12 cellular contexts compared by ENCODE assay signal in the genomic region with DNA sequence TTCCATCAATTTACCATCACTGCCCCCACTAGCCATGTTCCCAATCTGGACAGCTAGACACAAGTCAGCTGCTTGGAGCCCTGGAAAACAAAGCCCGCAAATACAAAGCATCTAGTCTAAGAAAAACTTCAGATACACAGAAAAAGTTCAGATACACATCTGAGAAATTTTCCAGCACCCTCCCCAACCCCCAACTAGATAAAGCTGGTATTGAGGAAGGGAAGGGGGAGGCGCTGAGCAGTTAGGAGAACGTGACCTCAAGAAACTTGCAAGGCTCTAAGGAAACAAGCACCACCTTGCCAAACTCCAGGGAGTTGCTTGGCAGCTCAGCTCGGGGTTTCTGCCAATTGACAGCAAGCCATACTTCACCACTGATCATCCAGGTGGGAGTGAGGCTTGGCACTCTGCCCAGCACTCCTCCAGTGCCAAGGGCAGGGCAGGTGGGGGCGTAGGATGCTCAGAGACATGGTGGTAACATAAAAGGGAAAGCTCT. TPM values are rescaled to one million over a fixed set of nuclear protein-coding genes. Genes with fewer than 3 reads are reported as not detected.
A peak's percentile ranks its signal among the peaks of the same experiment; 100 is the strongest.
DNase-seq lines count a peak whose midpoint lies in the region; ATAC-seq, FAIRE-seq and TF ChIP-seq lines count a peak whose summit lies in the region.
"Had no signal": no experiment of that assay in that cellular context is flagged by ENCODE, and none has a peak within 500 bp of the region (broad histone marks: within the 10 kb centered on the region; RNA-seq: fewer than 3 reads in every experiment).

No MANE protein-coding gene starts in this region.

- H3K27me3 ChIP-seq in heart right ventricle (no peaks in the 10 kb centered on the region), SK-N-SH (ENCODE audit: insufficient read depth) (no peaks in the 10 kb centered on the region), keratinocyte (ENCODE audit: control insufficient read depth, extremely low read depth, insufficient read depth, low read length) (no peaks in the 10 kb centered on the region)
- H3K27me3 ChIP-seq: BLaER1 treated with 17β-estradiol and CSF1 and Interleukin-3, amounts not matched to agents 10 nM and 100 nM had no signal

- H3K79me2 ChIP-seq in SK-N-SH (ENCODE audit: insufficient read depth) (no peaks in the 10 kb centered on the region), keratinocyte (ENCODE audit: control insufficient read depth, insufficient read depth, low read length) (no peaks in the 10 kb centered on the region)

- FAIRE-seq in keratinocyte (lab: Jason Lieb, UNC) = peak; percentile 48

- H2AFZ ChIP-seq in SK-N-SH (ENCODE audit: low read depth) (no peak overlapping the region), keratinocyte (ENCODE audit: control insufficient read depth, low read length) (no peak overlapping the region)

- DNase-seq in left ventricle myocardium superior (peak; percentile 35), heart right ventricle (no peak), SK-N-SH (no peak), keratinocyte (ENCODE audit: low read depth, low spot score) (no peak), GOT3 (lab: John Stamatoyannopoulos, UW) (no peak), coronary artery (ENCODE audit: low spot score) (no peak), KBM-7 (no peak), dedifferentiated amniotic fluid mesenchymal stem cell (ENCODE audit: extremely low spot score) (no peak)
- DNase-seq: activated CD4-positive, alpha-beta T cell treated with anti-CD3 and anti-CD28 coated beads for 48 hours; mesendoderm; NCI-H526 had no signal

- H3K9me3 ChIP-seq in heart right ventricle (no peaks in the 10 kb centered on the region), SK-N-SH (no peaks in the 10 kb centered on the region), keratinocyte (ENCODE audit: control insufficient read depth, low read depth, low read length) (no peaks in the 10 kb centered on the region)
- H3K9me3 ChIP-seq: BLaER1 treated with 17β-estradiol and CSF1 and Interleukin-3, amounts not matched to agents 10 nM and 100 nM had no signal

- no peak for TF ChIP-seq RAD21 in SK-N-SH (IDR thresholded peaks at IDR 0.05; ENCODE audit: low read length)

- intact Hi-C loops in left ventricle myocardium superior (cut with micrococcal nuclease) = no loop called here
- intact Hi-C loops in heart right ventricle (cut with DNase I) = loop anchor here in 1 of 10 donors (5.0 kb wide), 1 partner anchor 36 kb away; no protein-coding TSS in a partner anchor

- H4K20me1 ChIP-seq in SK-N-SH (ENCODE audit: insufficient read depth) (no peaks in the 10 kb centered on the region), keratinocyte (ENCODE audit: control insufficient read depth, extremely low read depth, insufficient read depth, low read length) (no peaks in the 10 kb centered on the region)
- H4K20me1 ChIP-seq: BLaER1 treated with 17β-estradiol and CSF1 and Interleukin-3, amounts not matched to agents 10 nM and 100 nM had no signal

- dilution Hi-C loops in keratinocyte (cut with MboI; ENCODE audit: extremely low pct_ligation_motif_present, low sequenced_read_pairs) = no loop called here

- H3K4me2 ChIP-seq in SK-N-SH (no peak overlapping the region; the same call in 1 of the 2 replicates), keratinocyte (ENCODE audit: control insufficient read depth, extremely low read depth, insufficient read depth, low read depth, low read length) (peak overlapping the region; percentile 36)

- TF ChIP-seq CTCF in heart right ventricle (IDR thresholded peaks at IDR 0.05) (no peak), SK-N-SH (IDR thresholded peaks at IDR 0.05) (no peak), keratinocyte (optimal IDR thresholded peaks at IDR 0.05 in 1 of 3, IDR thresholded peaks at IDR 0.05 in 1 of 3, conservative IDR thresholded peaks at IDR 0.05 in 1 of 3; ENCODE audit: extremely low read depth in 1 of 3, insufficient read depth in 2 of 3, low read length in 3 of 3) (no peak), coronary artery (IDR thresholded peaks at IDR 0.05) (no peak)

- no peak overlapping the region for H3K4me3 ChIP-seq in heart right ventricle
- H3K4me3 ChIP-seq in SK-N-SH (ENCODE audit: low read depth in 2 of 2, low read length in 1 of 2) = no peak overlapping the region
- no peak overlapping the region for H3K4me3 ChIP-seq in keratinocyte (ENCODE audit: control insufficient read depth in 2 of 3, extremely low read depth in 1 of 3, insufficient read depth in 2 of 3, low read depth in 1 of 3, low read length in 3 of 3)
- no peak overlapping the region for H3K4me3 ChIP-seq in coronary artery
- H3K4me3 ChIP-seq: BLaER1 treated with 17β-estradiol and CSF1 and Interleukin-3, amounts not matched to agents 10 nM and 100 nM had no signal

- H3K27ac ChIP-seq in heart right ventricle (peak overlapping the region in 1 of 10 donors; percentile 64), SK-N-SH (ENCODE audit: low read depth in 2 of 2, low read length in 1 of 2) (peak overlapping the region in 1 of 2 experiments; percentile 43; a peak in 1 of 4 replicates), keratinocyte (ENCODE audit: control insufficient read depth, insufficient read depth, low read length) (no peak overlapping the region), coronary artery (no peak overlapping the region)

- H3K9me2 ChIP-seq in SK-N-SH = no peaks in the 10 kb centered on the region

- H3K36me3 ChIP-seq in heart right ventricle (no peaks in the 10 kb centered on the region), SK-N-SH (replicated peaks in 1 of 2; ENCODE audit: control insufficient read depth in 1 of 2, insufficient read depth in 2 of 2, low read length in 1 of 2) (no peaks in the 10 kb centered on the region), keratinocyte (ENCODE audit: control insufficient read depth in 2 of 2, extremely low read depth in 1 of 2, insufficient read depth in 2 of 2, low read length in 2 of 2) (no peaks in the 10 kb centered on the region)
- H3K36me3 ChIP-seq: BLaER1 treated with 17β-estradiol and CSF1 and Interleukin-3, amounts not matched to agents 10 nM and 100 nM had no signal

- no peak for TF ChIP-seq EP300 in SK-N-SH (IDR thresholded peaks at IDR 0.05; ENCODE audit: borderline replicate concordance in 1 of 2, low read depth in 1 of 2, low read length in 1 of 2)

- H3F3A ChIP-seq in SK-N-SH (replicated peaks; ENCODE audit: insufficient read depth) = no peaks in the 10 kb centered on the region

- ATAC-seq in left ventricle myocardium superior (peak; percentile 17), heart right ventricle (no peak)

- H3K4me1 ChIP-seq in heart right ventricle (peaks cover 0 to 41% (median 3%) of the 10 kb centered on the region in 9 donors), SK-N-SH (ENCODE audit: control insufficient read depth in 1 of 2, insufficient read depth in 2 of 2, low read depth in 1 of 2, low read length in 1 of 2) (peaks cover 0 to 15% of the 10 kb centered on the region in 2 experiments; a peak in 2 of 4 replicates), keratinocyte (ENCODE audit: control insufficient read depth, extremely low read depth, insufficient read depth, low read length) (peaks cover 24% of the 10 kb centered on the region)

- no peaks in the 10 kb centered on the region for H3K9me1 ChIP-seq in keratinocyte (ENCODE audit: control insufficient read depth, extremely low read depth, insufficient read depth, low read length)

- CTCF ChIA-PET in SK-N-SH (lab: Yijun Ruan, JAX) = interaction anchor here (1.8 kb wide), 1 partner anchor 11 kb away, joined by 4 read pairs; no protein-coding TSS in a partner anchor

- POLR2A ChIA-PET in SK-N-SH (lab: Yijun Ruan, JAX) = no interaction called here

- WGBS in heart right ventricle, 2 donors = 27 to 31% methylated on average over 5 of the region's 5 CpGs
- 63% methylated on average over 5 of the region's 5 CpGs for WGBS in SK-N-SH (ENCODE audit: low lambda C conversion rate)

- in situ Hi-C loops in KBM-7 (cut with MboI; ENCODE audit: low pct_unique_long_range_greater_than_20kb, low sequenced_read_pairs) = no loop called here

- H3K9ac ChIP-seq in SK-N-SH = no peak overlapping the region
- H3K9ac ChIP-seq in keratinocyte (ENCODE audit: control insufficient read depth, extremely low read depth, insufficient read depth, low read length) = no peak overlapping the region

RNA-seq across cellular contexts. Expression of gene CNIH1, which starts 5.1 kb away (rescaled TPM):
- 102 TPM for total RNA-seq in left ventricle myocardium superior
- 100 to 1,000 TPM in 3 of 10 donors, 10 to 100 TPM in 7; 80.7 to 108 (median 91.4) TPM for total RNA-seq in heart right ventricle
- polyA plus RNA-seq in heart right ventricle = 100 to 1,000 TPM in 1 of 2 donors, 10 to 100 TPM in 1; 26.8 to 114 TPM
- 145 and 292 TPM in 2 replicates for polyA plus RNA-seq in SK-N-SH (2012; rRNA removed)
- 206 and 275 TPM in 2 replicates for polyA plus RNA-seq in SK-N-SH (2012; cell fraction: cytosol; rRNA removed)
- polyA plus RNA-seq in SK-N-SH (2012; cell fraction: nucleus; rRNA removed) = 41.0 and 57.4 TPM in 2 replicates
- polyA plus RNA-seq in keratinocyte = 220 to 322 TPM (median 314 TPM) in 3 replicates
- 232 TPM for polyA plus RNA-seq in keratinocyte (2011; ENCODE audit: low read depth)
- polyA plus RNA-seq in keratinocyte (2011; cell fraction: cytosol; rRNA removed) = 185 and 284 TPM in 2 replicates
- 124 and 150 TPM in 2 replicates for polyA plus RNA-seq in keratinocyte (2011; cell fraction: nucleus; rRNA removed)
- 135 and 160 TPM in 2 replicates for polyA plus RNA-seq in keratinocyte (2012; ENCODE audit: low replicate concordance)
- polyA minus RNA-seq in keratinocyte = 161 to 241 TPM (median 212 TPM) in 3 replicates
- polyA minus RNA-seq in keratinocyte (2011; cell fraction: cytosol; rRNA and poly(A)+ RNA removed) = 129 TPM
- 51.6 and 76.4 TPM in 2 replicates for polyA minus RNA-seq in keratinocyte (2011; cell fraction: nucleus; rRNA and poly(A)+ RNA removed)

RNA-seq across cellular contexts. Expression of gene GMFB, which starts 42.5 kb away (rescaled TPM):
- total RNA-seq in left ventricle myocardium superior (27.3 TPM), heart right ventricle (10 to 100 TPM; 16.8 to 30.5 (median 20.2) TPM)
- polyA plus RNA-seq in heart right ventricle (1 to 10 TPM; 9.1 to 9.6 TPM), SK-N-SH (2012; rRNA removed) (9.4 and 13.5 TPM in 2 replicates), keratinocyte (21.6 to 50.5 TPM (median 27.3 TPM) in 3 replicates)
- polyA plus RNA-seq in SK-N-SH (2012; cell fraction: cytosol; rRNA removed) = 20.0 and 29.7 TPM in 2 replicates
- polyA plus RNA-seq in SK-N-SH (2012; cell fraction: nucleus; rRNA removed) = 6.7 and 14.5 TPM in 2 replicates
- polyA plus RNA-seq in keratinocyte (2011; ENCODE audit: low read depth) = 46.4 TPM
- 21.0 and 39.3 TPM in 2 replicates for polyA plus RNA-seq in keratinocyte (2011; cell fraction: cytosol; rRNA removed)
- 15.4 and 23.2 TPM in 2 replicates for polyA plus RNA-seq in keratinocyte (2011; cell fraction: nucleus; rRNA removed)
- polyA plus RNA-seq in keratinocyte (2012; ENCODE audit: low replicate concordance) = 20.8 and 39.9 TPM in 2 replicates
- polyA minus RNA-seq in keratinocyte = 4.4 to 33.0 TPM (median 15.3 TPM) in 3 replicates
- polyA minus RNA-seq in keratinocyte (2011; cell fraction: cytosol; rRNA and poly(A)+ RNA removed) = 12.1 TPM
- 9.2 and 18.3 TPM in 2 replicates for polyA minus RNA-seq in keratinocyte (2011; cell fraction: nucleus; rRNA and poly(A)+ RNA removed)

RNA-seq across cellular contexts. Expression of gene CDKN3, which starts 49.4 kb away (rescaled TPM):
- total RNA-seq in left ventricle myocardium superior (5.5 TPM), heart right ventricle (10 to 100 TPM in 1 of 10 donors, 1 to 10 TPM in 9; 1.8 to 14.7 (median 4.2) TPM)
- polyA plus RNA-seq in heart right ventricle (1 to 10 TPM; 3.1 to 5.2 TPM), SK-N-SH (2012; rRNA removed) (25.5 and 26.7 TPM in 2 replicates), keratinocyte (6.8 to 51.6 TPM (median 26.8 TPM) in 3 replicates)
- 31.7 and 39.2 TPM in 2 replicates for polyA plus RNA-seq in SK-N-SH (2012; cell fraction: cytosol; rRNA removed)
- 3.9 and 5.2 TPM in 2 replicates for polyA plus RNA-seq in SK-N-SH (2012; cell fraction: nucleus; rRNA removed)
- polyA plus RNA-seq in keratinocyte (2011; ENCODE audit: low read depth) = not detected
- polyA plus RNA-seq in keratinocyte (2011; cell fraction: cytosol; rRNA removed) = 9.2 and 20.8 TPM in 2 replicates
- 3.2 and 3.8 TPM in 2 replicates for polyA plus RNA-seq in keratinocyte (2011; cell fraction: nucleus; rRNA removed)
- polyA plus RNA-seq in keratinocyte (2012; ENCODE audit: low replicate concordance) = 0.30 and 28.7 TPM in 2 replicates
- 2.4 to 22.9 TPM (median 7.5 TPM) in 3 replicates for polyA minus RNA-seq in keratinocyte
- 2.5 TPM for polyA minus RNA-seq in keratinocyte (2011; cell fraction: cytosol; rRNA and poly(A)+ RNA removed)
- 0.63 and 3.3 TPM in 2 replicates for polyA minus RNA-seq in keratinocyte (2011; cell fraction: nucleus; rRNA and poly(A)+ RNA removed)
